In the genomic region with DNA sequence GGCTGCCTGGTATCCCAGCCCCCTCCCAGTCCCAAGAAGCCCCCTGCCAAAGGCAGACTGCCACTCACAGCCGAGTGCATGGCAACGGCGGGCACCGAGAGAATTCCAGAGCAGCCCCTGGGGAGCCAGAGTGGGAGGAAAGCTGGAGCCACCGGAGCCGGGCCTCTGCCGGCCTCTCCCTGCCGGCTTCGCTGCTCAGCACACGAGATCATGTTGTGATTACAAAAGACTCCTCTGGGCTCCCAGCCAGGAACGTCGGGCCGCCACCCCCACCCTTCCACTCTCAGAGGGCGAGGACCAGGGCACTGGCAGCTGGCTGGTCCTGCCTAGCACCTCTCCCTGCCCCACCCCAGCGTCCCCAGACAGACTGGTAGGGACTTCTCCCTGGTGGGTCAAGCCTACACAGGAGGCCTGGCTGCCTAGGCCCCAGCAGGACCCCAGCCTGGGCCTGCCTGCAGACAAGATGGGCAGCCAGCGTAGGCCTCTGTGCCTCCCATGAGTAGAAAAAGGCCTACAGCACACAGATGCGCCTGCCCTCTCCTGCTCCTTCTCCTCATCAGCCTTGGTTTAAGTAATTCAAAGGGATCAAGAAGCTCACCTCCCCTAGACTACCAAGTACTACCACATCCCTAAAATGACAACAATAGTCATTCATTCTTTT, we compare ENCODE assay signal across 9 cellular contexts. TPM values are rescaled to one million over a fixed set of nuclear protein-coding genes. Genes with fewer than 3 reads are reported as not detected.
DNase-seq lines count a peak whose midpoint lies in the region; ATAC-seq and TF ChIP-seq lines count a peak whose summit lies in the region.
"Had no signal": no experiment of that assay in that cellular context is flagged by ENCODE, and none has a peak within 500 bp of the region (broad histone marks: within the 10 kb centered on the region; RNA-seq: fewer than 3 reads in every experiment).

CCDC9B (minus strand) TSS at position 200 of the 661 bp plus-strand sequence; CDS start at position 80, 120 bp downstream.

- H3K18ac ChIP-seq in neuronal stem cell (ENCODE audit: low read length): peak within 1 kb of the TSS; percentile 67

- H3K27me3 Mint-ChIP-seq in activated naive CD4-positive, alpha-beta T cell treated with anti-CD3 and anti-CD28 coated beads for 36 hours (ENCODE audit: low read depth): no peaks in the 10 kb centered on the region
- H3K27me3 Mint-ChIP-seq: central memory CD8-positive, alpha-beta T cell had no signal

- peak within 1 kb of the TSS; percentile 34 for H2BK15ac ChIP-seq in neuronal stem cell (ENCODE audit: low read length)

- no peak within 1 kb of the TSS for H4K8ac ChIP-seq in neuronal stem cell (ENCODE audit: low read depth, low read length)

- H3K27me3 ChIP-seq in BE2C: no peaks in the 10 kb centered on the region
- H3K27me3 ChIP-seq in neuronal stem cell (ENCODE audit: control insufficient read depth in 3 of 3, insufficient read depth in 3 of 3, low read depth in 1 of 3, low read length in 3 of 3): peaks cover 0 to 16% (median 2%) of the 10 kb centered on the region in 3 experiments

- no peak within 1 kb of the TSS for H3K4me3 Mint-ChIP-seq in activated naive CD4-positive, alpha-beta T cell treated with anti-CD3 and anti-CD28 coated beads for 36 hours
- H3K4me3 Mint-ChIP-seq: central memory CD8-positive, alpha-beta T cell had no signal

- intact Hi-C loops in activated naive CD4-positive, alpha-beta T cell treated with anti-CD3 and anti-CD28 coated beads for 36 hours (cut with micrococcal nuclease): loop anchor here (5.0 kb wide), 1 partner anchor 34 kb away; the partner anchor contains the start of gene PLCB2

- no CpG with 5 or more reads among the region's 17 CpGs for WGBS in neuronal stem cell (ENCODE audit: extremely low coverage in 2 of 2, insufficient read length in 2 of 2, insufficient replicate concordance in 1 of 2), 2 donors

- H3K36me3 ChIP-seq in BE2C (no peaks in the 10 kb centered on the region), neuronal stem cell (replicated peaks in 1 of 2; ENCODE audit: control insufficient read depth in 2 of 2, insufficient read depth in 2 of 2, low read length in 2 of 2) (no peaks in the 10 kb centered on the region)

- no peak within 1 kb of the TSS for H3K4ac ChIP-seq in neuronal stem cell (ENCODE audit: low read length)

- ATAC-seq in HG03159 (IDR thresholded peaks at IDR 0.05; ENCODE audit: unreplicated experiment): no peak
- ATAC-seq in GM21447 (IDR thresholded peaks at IDR 0.05; ENCODE audit: unreplicated experiment): no peak

- no peaks in the 10 kb centered on the region for H3K36me3 Mint-ChIP-seq in activated naive CD4-positive, alpha-beta T cell treated with anti-CD3 and anti-CD28 coated beads for 36 hours (ENCODE audit: low read depth)

- peak within 1 kb of the TSS; percentile 5 for H3K23ac ChIP-seq in neuronal stem cell (ENCODE audit: low read depth, low read length, poor library complexity)

- H2BK12ac ChIP-seq in neuronal stem cell (ENCODE audit: low read length): peak within 1 kb of the TSS; percentile 24

- H3K14ac ChIP-seq in neuronal stem cell (ENCODE audit: low read length): no peak within 1 kb of the TSS

- DNase-seq in BE2C (peak; percentile 94), NCI-H1092 (lab: John Stamatoyannopoulos, UW) (peak; percentile 68), SW480 (ENCODE audit: low spot score) (peak; percentile 79), fibroblast of the conjunctiva (ENCODE audit: low read depth) (peak; percentile 72), neuronal stem cell (ENCODE audit: low spot score) (no peak)
- no peak for DNase-seq in activated naive CD4-positive, alpha-beta T cell treated with anti-CD3 and anti-CD28 coated beads for 36 hours

- TF ChIP-seq CTCF in BE2C (IDR thresholded peaks at IDR 0.05; ENCODE audit: low read depth, low read length): no peak

- no peak within 1 kb of the TSS for H4K91ac ChIP-seq in neuronal stem cell (ENCODE audit: low read depth, low read length, poor library complexity)

- H3K4me1 ChIP-seq in BE2C (peaks cover 50% of the 10 kb centered on the region), neuronal stem cell (ENCODE audit: control insufficient read depth in 2 of 2, insufficient read depth in 1 of 2, low read depth in 1 of 2, low read length in 2 of 2) (peaks cover 2 to 12% of the 10 kb centered on the region in 2 donors)

- CTCF ChIA-PET in activated naive CD4-positive, alpha-beta T cell treated with anti-CD3 and anti-CD28 coated beads for 36 hours (lab: Charles Lee): interaction anchor here (0.7 to 19.2 kb wide), 9 partner anchors 14 to 124 kb away, joined by 3 to 448 read pairs (median 4); partner anchors contain the start of genes INAFM2 and PLCB2

- H2BK5ac ChIP-seq in neuronal stem cell (ENCODE audit: low read length): no peak within 1 kb of the TSS

- H3K4me1 Mint-ChIP-seq in activated naive CD4-positive, alpha-beta T cell treated with anti-CD3 and anti-CD28 coated beads for 36 hours (ENCODE audit: low read depth): peaks cover 5% of the 10 kb centered on the region

- no peaks in the 10 kb centered on the region for H3K79me1 ChIP-seq in neuronal stem cell (ENCODE audit: low read depth, low read length)

- no peak within 1 kb of the TSS for H2BK120ac ChIP-seq in neuronal stem cell (ENCODE audit: low read depth, low read length)

- H3K9me3 Mint-ChIP-seq in activated naive CD4-positive, alpha-beta T cell treated with anti-CD3 and anti-CD28 coated beads for 36 hours: no peaks in the 10 kb centered on the region
- H3K9me3 Mint-ChIP-seq: central memory CD8-positive, alpha-beta T cell had no signal

- no peak within 1 kb of the TSS for H3K9ac ChIP-seq in neuronal stem cell (ENCODE audit: low read depth, low read length, poor library complexity)

- no peak within 1 kb of the TSS for H2AK5ac ChIP-seq in neuronal stem cell (ENCODE audit: low read depth, low read length)

- no peak within 1 kb of the TSS for H3K27ac ChIP-seq in neuronal stem cell (replicated peaks; ENCODE audit: low read length)

- no peak within 1 kb of the TSS for H3K27ac Mint-ChIP-seq in activated naive CD4-positive, alpha-beta T cell treated with anti-CD3 and anti-CD28 coated beads for 36 hours

- no peak within 1 kb of the TSS for H3K4me2 ChIP-seq in neuronal stem cell (ENCODE audit: insufficient read depth, low read length, poor library complexity, severe bottlenecking)

- H3K9me3 ChIP-seq in BE2C: no peaks in the 10 kb centered on the region
- no peaks in the 10 kb centered on the region for H3K9me3 ChIP-seq in neuronal stem cell (replicated peaks in 1 of 2; ENCODE audit: control insufficient read depth in 2 of 2, insufficient read depth in 1 of 2, low read depth in 1 of 2, low read length in 2 of 2)

- H3K4me3 ChIP-seq in BE2C (ENCODE audit: low read depth, low read length) (peak within 1 kb of the TSS; percentile 46), neuronal stem cell (ENCODE audit: low read length in 2 of 2) (no peak within 1 kb of the TSS)

- peak within 1 kb of the TSS; percentile 73 for H2AFZ ChIP-seq in neuronal stem cell (ENCODE audit: low read length)

RNA-seq across cellular contexts. Expression of gene CCDC9B, which starts in this region (rescaled TPM):
- 6.5 TPM for polyA plus RNA-seq in BE2C (2012; ENCODE audit: insufficient read depth, insufficient read length, low read depth)
- 0.13 TPM for polyA plus RNA-seq in neuronal stem cell (2013, experiment 1 of 2)
- 0.08 TPM for polyA plus RNA-seq in neuronal stem cell (2013, experiment 2 of 2)
- total RNA-seq in activated naive CD4-positive, alpha-beta T cell treated with anti-CD3 and anti-CD28 coated beads for 36 hours: 1 to 10 TPM; 1.9 to 2.2 TPM

Comparison
In these comparisons a context has a peak if more than half of its experiments do, and no peak if none do; other contexts are left out.
1. DNase-seq: peak in BE2C (single experiment), NCI-H1092 (single experiment), SW480 (single experiment) and fibroblast of the conjunctiva (single experiment); none in neuronal stem cell (single experiment) and activated naive CD4-positive, alpha-beta T cell treated with anti-CD3 and anti-CD28 coated beads for 36 hours (single experiment).